ENCODE assay signal across 7 cellular contexts in genomic region chr1:161725888-161726630, GRCh38. TPM values are rescaled to one million over a fixed set of nuclear protein-coding genes. Genes with fewer than 3 reads are reported as not detected.
DNase-seq lines count a peak whose midpoint lies in the region; ATAC-seq and TF ChIP-seq lines count a peak whose summit lies in the region.

No MANE protein-coding gene starts in this region.

- H3K4me3 ChIP-seq in GM12875 (ENCODE audit: low read depth, low read length) (peak overlapping the region; percentile 96), mucosa of rectum (ENCODE audit: low read length in 2 of 2) (peak overlapping the region; percentile 76 to 78), testis (peak overlapping the region; percentile 62 to 92)

- H3K27ac ChIP-seq in mucosa of rectum (ENCODE audit: low read depth in 2 of 2, low read length in 2 of 2) (peak overlapping the region; percentile 70 to 83), testis (peak overlapping the region; percentile 81 to 87)

- DNase-seq in NCI-H526 treated with DMSO at 0.1 percent for 48 hours (lab: John Stamatoyannopoulos, UW) (peak; percentile 81), erythroblast (lab: John Stamatoyannopoulos, UW) (peak; percentile 76 to 80), testis (peak; percentile 51)
- DNase-seq in activated CD8-positive, alpha-beta memory T cell treated with anti-CD3 and anti-CD28 coated beads, Interleukin-2, amount 50 U/mL, for 4 hours = peak; percentile 41

- peak; percentile 16 for ATAC-seq in HG02642 (IDR thresholded peaks at IDR 0.05; ENCODE audit: poor library complexity, unreplicated experiment)

- TF ChIP-seq CTCF in GM12875 (IDR thresholded peaks at IDR 0.05; ENCODE audit: borderline replicate concordance, insufficient read depth, low read depth, low read length) (0 out of 2 replicates have a peak, but pooled peaks have one; percentile 14), testis (IDR thresholded peaks at IDR 0.05) (peak in 1 of 3 experiments; percentile 2)

- peak; percentile 33 for TF ChIP-seq POLR2A in erythroblast (IDR thresholded peaks at IDR 0.05; ENCODE audit: low read length)
- TF ChIP-seq POLR2A in testis (IDR thresholded peaks at IDR 0.05) = no peak

- WGBS in testis, 2 donors = 0 to 1% methylated on average over 17 to 43 of the region's 43 CpGs

- H3K9me3 ChIP-seq in mucosa of rectum (ENCODE audit: control insufficient read depth in 2 of 2, low read length in 2 of 2) (no peaks in the 10 kb centered on the region), testis (no peaks in the 10 kb centered on the region)

- peaks cover 11 to 18% of the 10 kb centered on the region in 2 donors for H3K27me3 ChIP-seq in mucosa of rectum (ENCODE audit: control insufficient read depth in 2 of 2, insufficient read depth in 2 of 2, low read length in 2 of 2)
- no peaks in the 10 kb centered on the region for H3K27me3 ChIP-seq in testis

- H3K36me3 ChIP-seq in mucosa of rectum (ENCODE audit: control insufficient read depth in 2 of 2, insufficient read depth in 2 of 2, low read length in 2 of 2) = no peaks in the 10 kb centered on the region
- H3K36me3 ChIP-seq in testis (ENCODE audit: low read depth, missing control alignments) = no peaks in the 10 kb centered on the region

- peak overlapping the region; percentile 65 to 66 for H3K9ac ChIP-seq in mucosa of rectum (ENCODE audit: low read depth in 1 of 2, low read length in 2 of 2)

- H3K4me1 ChIP-seq in mucosa of rectum (ENCODE audit: control insufficient read depth in 2 of 2, insufficient read depth in 2 of 2, low read length in 2 of 2) (peaks cover 6 to 8% of the 10 kb centered on the region in 2 donors), testis (peaks cover 7% of the 10 kb centered on the region)

- intact Hi-C loops in testis (cut with DNase I; ENCODE audit: low total_unique reads) = no loop called here

RNA-seq across cellular contexts. Expression of gene FCRLB, which starts 4.7 kb away (rescaled TPM):
- total RNA-seq in testis = under 1 TPM; 0.63 to 0.68 TPM
- polyA plus RNA-seq in testis (ENCODE audit: insufficient read depth, low read depth, low replicate concordance) = 0.53 TPM

RNA-seq across cellular contexts. Expression of gene FCRLA, which starts 19.0 kb away (rescaled TPM):
- not detected for total RNA-seq in testis
- polyA plus RNA-seq in testis (ENCODE audit: insufficient read depth, low read depth, low replicate concordance) = 0.50 TPM

RNA-seq across cellular contexts. Expression of gene DUSP12, which starts 23.5 kb away (rescaled TPM):
- 10 to 100 TPM; 23.6 to 31.8 TPM for total RNA-seq in testis
- 21.8 TPM for polyA plus RNA-seq in testis (ENCODE audit: insufficient read depth, low read depth, low replicate concordance)

RNA-seq across cellular contexts. Expression of gene ATF6, which starts 40.1 kb away (rescaled TPM):
- total RNA-seq in testis = 10 to 100 TPM; 38.0 to 38.2 TPM
- 22.6 TPM for polyA plus RNA-seq in testis (ENCODE audit: insufficient read depth, low read depth, low replicate concordance)

Comparison
In these comparisons a context has a peak if more than half of its experiments do, and no peak if none do; other contexts are left out.
1. Peak in every context shown above with its lines: DNase-seq, ATAC-seq, H3K4me3 ChIP-seq and H3K27ac ChIP-seq.